ENCODE assay signal across 16 cellular contexts in genomic region chr17:6078370-6078950, GRCh38. TPM values are rescaled to one million over a fixed set of nuclear protein-coding genes. Genes with fewer than 3 reads are reported as not detected.
"Had no signal": no experiment of that assay in that cellular context is flagged by ENCODE, and none has a peak within 500 bp of the region (broad histone marks: within the 10 kb centered on the region; RNA-seq: fewer than 3 reads in every experiment).

No MANE protein-coding gene starts in this region.

- H3K27ac ChIP-seq: gastroesophageal sphincter, pancreas, tibial artery had no signal

- H3K27ac Mint-ChIP-seq: nephron progenitor cell; stimulated activated naive CD8-positive, alpha-beta T cell treated with anti-CD3 and anti-CD28 coated beads, Interleukin-15, amount 100 ng/mL, for 72 hours; T-helper 1 cell treated with Interleukin-12 subunit alpha and Interleukin-12 subunit beta and Interleukin-4 antibody, amounts not matched to agents 30 μg/mL and 1 μg/mL, for 36 hours had no signal

- FAIRE-seq: keratinocyte, pancreas had no signal

- H3K4me3 ChIP-seq: gastroesophageal sphincter, pancreas, tibial artery had no signal

- H3K9me3 Mint-ChIP-seq: nephron progenitor cell; stimulated activated naive CD8-positive, alpha-beta T cell treated with anti-CD3 and anti-CD28 coated beads, Interleukin-15, amount 100 ng/mL, for 72 hours; T-helper 1 cell treated with Interleukin-12 subunit alpha and Interleukin-12 subunit beta and Interleukin-4 antibody, amounts not matched to agents 30 μg/mL and 1 μg/mL, for 36 hours had no signal

- H3K4me3 Mint-ChIP-seq: nephron progenitor cell; stimulated activated naive CD8-positive, alpha-beta T cell treated with anti-CD3 and anti-CD28 coated beads, Interleukin-15, amount 100 ng/mL, for 72 hours; T-helper 1 cell treated with Interleukin-12 subunit alpha and Interleukin-12 subunit beta and Interleukin-4 antibody, amounts not matched to agents 30 μg/mL and 1 μg/mL, for 36 hours had no signal

- H3K36me3 ChIP-seq: pancreas had no signal

- H3K27me3 ChIP-seq: pancreas, tibial artery had no signal

- H3K9me3 ChIP-seq: gastroesophageal sphincter, pancreas, tibial artery had no signal

- H3K4me1 Mint-ChIP-seq: stimulated activated naive CD8-positive, alpha-beta T cell treated with anti-CD3 and anti-CD28 coated beads, Interleukin-15, amount 100 ng/mL, for 72 hours had no signal

- H3K4me1 ChIP-seq: gastroesophageal sphincter, pancreas, tibial artery had no signal

- ATAC-seq: gastroesophageal sphincter; pancreas; SK-N-SH treated with all-trans-retinoic acid at 6 μM for 48 hours; stimulated activated naive CD8-positive, alpha-beta T cell treated with anti-CD3 and anti-CD28 coated beads, Interleukin-15, amount 100 ng/mL, for 72 hours had no signal

- DNase-seq: activated CD4-positive, alpha-beta T cell treated with anti-CD3 and anti-CD28 coated beads, Interleukin-2, amount 50 U/mL, for 1 hour; activated CD4-positive, CD25-positive, alpha-beta regulatory T cell; activated naive CD4-positive, alpha-beta T cell treated with anti-CD3 and anti-CD28 coated beads, Interleukin-2, amount 50 U/mL, for 16 hours; activated T-cell treated with anti-CD3 and anti-CD28 coated beads, Interleukin-2, amount 50 U/mL, for 1 hour; effector CD4-positive, alpha-beta T cell; mesendoderm; nephron progenitor cell; pancreas; stimulated activated CD4-positive, alpha-beta T cell treated with anti-CD3 and anti-CD28 coated beads, Interleukin-15, amount 100 ng/mL, for 24 hours; stimulated activated CD4-positive, alpha-beta T cell treated with anti-CD3 and anti-CD28 coated beads, Interleukin-4, amount 100 ng/mL, for 24 hours; stimulated activated naive CD8-positive, alpha-beta T cell treated with anti-CD3 and anti-CD28 coated beads, Interleukin-15, amount 100 ng/mL, for 72 hours; tibial artery had no signal

RNA-seq across cellular contexts. Expression of gene WSCD1, which starts 8.3 kb away (rescaled TPM):
- polyA plus RNA-seq: keratinocyte had no signal
